In genomic region chr1:201020647-201021332, GRCh38 we compare ENCODE assay signal across 8 cellular contexts.
DNase-seq lines count a peak whose midpoint lies in the region; ATAC-seq and TF ChIP-seq lines count a peak whose summit lies in the region.

No MANE protein-coding gene starts in this region.

- no peak for TF ChIP-seq EP300 in Ishikawa (IDR thresholded peaks at IDR 0.05; ENCODE audit: borderline replicate concordance)

- DNase-seq in DMS 273 treated with DMSO at 0.1 percent for 48 hours (lab: John Stamatoyannopoulos, UW), result peak; percentile 27
- peak; percentile 50 to 53 for DNase-seq in activated CD4-positive, alpha-beta T cell treated with anti-CD3 and anti-CD28 coated beads, Interleukin-2, amount 50 U/mL, for 48 hours
- peak; percentile 66 for DNase-seq in germinal center (ENCODE audit: low spot score)
- peak; percentile 27 for DNase-seq in stimulated activated CD4-positive, alpha-beta T cell treated with anti-CD3 and anti-CD28 coated beads, Interleukin-4, amount 100 ng/mL, for 1 hour
- no peak for DNase-seq in AG08395 (ENCODE audit: low spot score)

- TF ChIP-seq RAD21 in Ishikawa (IDR thresholded peaks at IDR 0.05; ENCODE audit: low read depth), result no peak

- ATAC-seq in GM21529 (IDR thresholded peaks at IDR 0.05; ENCODE audit: unreplicated experiment) (no peak), GM18502 (IDR thresholded peaks at IDR 0.05; ENCODE audit: poor library complexity, unreplicated experiment) (no peak)

TF ChIP-seq in Ishikawa, 13 proteins besides CTCF, POLR2A, EP300 and RAD21:
- TF ChIP-seq CREB1 (IDR thresholded peaks at IDR 0.05; ENCODE audit: low read depth) (no peak), EGR1 (IDR thresholded peaks at IDR 0.05) (no peak), TAF1 (IDR thresholded peaks at IDR 0.05; ENCODE audit: low read depth) (no peak), YY1 (IDR thresholded peaks at IDR 0.05; ENCODE audit: low read depth) (no peak), TCF12 (IDR thresholded peaks at IDR 0.05; ENCODE audit: low read depth) (peak; percentile 56; the same call in 1 of the 2 replicates), USF1 (IDR thresholded peaks at IDR 0.05) (no peak), CEBPB (IDR thresholded peaks at IDR 0.05) (no peak), NFIC (IDR thresholded peaks at IDR 0.05) (no peak)
